Comparison of ENCODE assay signal across 24 cellular contexts in genomic region chr1:166390406-166390805, GRCh38.
A peak's percentile ranks its signal among the peaks of the same experiment; 100 is the strongest.
DNase-seq lines count a peak whose midpoint lies in the region; ATAC-seq, FAIRE-seq and TF ChIP-seq lines count a peak whose summit lies in the region.
"Had no signal": no experiment of that assay in that cellular context is flagged by ENCODE, and none has a peak within 500 bp of the region (broad histone marks: within the 10 kb centered on the region; RNA-seq: fewer than 3 reads in every experiment).

No MANE protein-coding gene starts in this region.

- H3K27me3 Mint-ChIP-seq in stimulated activated naive CD8-positive, alpha-beta T cell treated with anti-CD3 and anti-CD28 coated beads, Interleukin-15, Interleukin-2, amounts not matched to agents 100 ng/mL and 50 ng/mL, for 24 hours, result peaks cover 3% of the 10 kb centered on the region
- H3K27me3 Mint-ChIP-seq in stimulated activated naive CD8-positive, alpha-beta T cell treated with anti-CD3 and anti-CD28 coated beads, Interleukin-15, amount 100 ng/mL, for 72 hours, result peaks cover 10% of the 10 kb centered on the region
- no peaks in the 10 kb centered on the region for H3K27me3 Mint-ChIP-seq in astrocyte (ENCODE audit: low read depth, unreplicated experiment)
- peaks cover 2% of the 10 kb centered on the region for H3K27me3 Mint-ChIP-seq in activated T-cell treated with anti-CD3 and anti-CD28 coated beads, Interleukin-2, amount 50 U/mL, for 72 hours (ENCODE audit: low read depth)

- no peak for FAIRE-seq in astrocyte (lab: Jason Lieb, UNC)
- FAIRE-seq in urothelium cell line (lab: Jason Lieb, UNC), result no peak
- FAIRE-seq: A204.1, D721Med, GM12891, HTR-8/SVneo had no signal

- H3K27ac Mint-ChIP-seq in stimulated activated naive CD8-positive, alpha-beta T cell treated with anti-CD3 and anti-CD28 coated beads, Interleukin-15, Interleukin-2, amounts not matched to agents 100 ng/mL and 50 ng/mL, for 24 hours, result peak overlapping the region; percentile 80
- H3K27ac Mint-ChIP-seq in stimulated activated naive CD8-positive, alpha-beta T cell treated with anti-CD3 and anti-CD28 coated beads, Interleukin-15, amount 100 ng/mL, for 72 hours, result no peak overlapping the region
- peak overlapping the region; percentile 50 for H3K27ac Mint-ChIP-seq in astrocyte (ENCODE audit: unreplicated experiment)
- H3K27ac Mint-ChIP-seq in activated T-cell treated with anti-CD3 and anti-CD28 coated beads, Interleukin-2, amount 50 U/mL, for 72 hours, result no peak overlapping the region
- H3K27ac Mint-ChIP-seq: B cell had no signal

- no peak overlapping the region for H3K4me3 ChIP-seq in astrocyte (ENCODE audit: insufficient read depth, low read depth, low read length)
- H3K4me3 ChIP-seq: HAP-1, Peyer's patch, SJSA1 had no signal

- no peak overlapping the region for H3K4me3 Mint-ChIP-seq in stimulated activated naive CD8-positive, alpha-beta T cell treated with anti-CD3 and anti-CD28 coated beads, Interleukin-15, Interleukin-2, amounts not matched to agents 100 ng/mL and 50 ng/mL, for 24 hours
- no peak overlapping the region for H3K4me3 Mint-ChIP-seq in stimulated activated naive CD8-positive, alpha-beta T cell treated with anti-CD3 and anti-CD28 coated beads, Interleukin-15, amount 100 ng/mL, for 72 hours
- no peak overlapping the region for H3K4me3 Mint-ChIP-seq in astrocyte (ENCODE audit: unreplicated experiment)
- H3K4me3 Mint-ChIP-seq in activated T-cell treated with anti-CD3 and anti-CD28 coated beads, Interleukin-2, amount 50 U/mL, for 72 hours, result no peak overlapping the region
- H3K4me3 Mint-ChIP-seq: B cell had no signal

- no peaks in the 10 kb centered on the region for H3K4me1 Mint-ChIP-seq in stimulated activated naive CD8-positive, alpha-beta T cell treated with anti-CD3 and anti-CD28 coated beads, Interleukin-15, Interleukin-2, amounts not matched to agents 100 ng/mL and 50 ng/mL, for 24 hours (ENCODE audit: low read depth)
- no peaks in the 10 kb centered on the region for H3K4me1 Mint-ChIP-seq in stimulated activated naive CD8-positive, alpha-beta T cell treated with anti-CD3 and anti-CD28 coated beads, Interleukin-15, amount 100 ng/mL, for 72 hours
- peaks cover 7% of the 10 kb centered on the region for H3K4me1 Mint-ChIP-seq in astrocyte (ENCODE audit: low read depth, unreplicated experiment)
- no peaks in the 10 kb centered on the region for H3K4me1 Mint-ChIP-seq in activated T-cell treated with anti-CD3 and anti-CD28 coated beads, Interleukin-2, amount 50 U/mL, for 72 hours (ENCODE audit: low read depth)
- H3K4me1 Mint-ChIP-seq: B cell had no signal

- H3K9ac ChIP-seq in astrocyte (ENCODE audit: low read length), result no peak overlapping the region

- TF ChIP-seq CTCF in astrocyte (IDR thresholded peaks at IDR 0.05; ENCODE audit: insufficient read depth, low read depth, low read length), result no peak
- TF ChIP-seq CTCF in omental fat pad (IDR thresholded peaks at IDR 0.05), result no peak

- H3K4me1 ChIP-seq in astrocyte (ENCODE audit: insufficient read depth, low read length), result no peaks in the 10 kb centered on the region
- H3K4me1 ChIP-seq: HAP-1, Peyer's patch had no signal

- H3K36me3 ChIP-seq in astrocyte (ENCODE audit: insufficient read depth, low read length), result no peaks in the 10 kb centered on the region
- H3K36me3 ChIP-seq: HAP-1, Peyer's patch, SJSA1 had no signal

- no peaks in the 10 kb centered on the region for H3K9me3 ChIP-seq in astrocyte (ENCODE audit: insufficient read depth, low read depth, low read length)
- H3K9me3 ChIP-seq: HAP-1, Peyer's patch, SJSA1 had no signal

- H3K79me2 ChIP-seq in astrocyte (ENCODE audit: insufficient read depth, low read length), result no peaks in the 10 kb centered on the region

- H3K27ac ChIP-seq in astrocyte (ENCODE audit: low read depth, low read length), result no peak overlapping the region
- H3K27ac ChIP-seq: Peyer's patch, SJSA1 had no signal

- no peaks in the 10 kb centered on the region for H4K20me1 ChIP-seq in astrocyte (ENCODE audit: insufficient read depth, low read length)

- H2AFZ ChIP-seq in astrocyte (ENCODE audit: low read depth, low read length), result no peak overlapping the region

- no peaks in the 10 kb centered on the region for H3K27me3 ChIP-seq in astrocyte (ENCODE audit: insufficient read depth, low read length)
- H3K27me3 ChIP-seq: Peyer's patch, SJSA1 had no signal

- H3K4me2 ChIP-seq in astrocyte (ENCODE audit: low read length), result no peak overlapping the region

- ATAC-seq in stimulated activated naive CD8-positive, alpha-beta T cell treated with anti-CD3 and anti-CD28 coated beads, Interleukin-15, amount 100 ng/mL, for 72 hours, result no peak
- ATAC-seq in GM18861 (IDR thresholded peaks at IDR 0.05; ENCODE audit: unreplicated experiment) (no peak), omental fat pad (ENCODE audit: low FRiP score) (no peak)
- no peak for ATAC-seq in activated T-cell treated with anti-CD3 and anti-CD28 coated beads, Interleukin-2, amount 50 U/mL, for 72 hours (replicated peaks in 1 of 2)
- ATAC-seq: Right ventricle myocardium inferior had no signal

- H3K9me3 Mint-ChIP-seq in stimulated activated naive CD8-positive, alpha-beta T cell treated with anti-CD3 and anti-CD28 coated beads, Interleukin-15, Interleukin-2, amounts not matched to agents 100 ng/mL and 50 ng/mL, for 24 hours, result no peaks in the 10 kb centered on the region
- H3K9me3 Mint-ChIP-seq in stimulated activated naive CD8-positive, alpha-beta T cell treated with anti-CD3 and anti-CD28 coated beads, Interleukin-15, amount 100 ng/mL, for 72 hours, result no peaks in the 10 kb centered on the region
- H3K9me3 Mint-ChIP-seq in astrocyte (ENCODE audit: unreplicated experiment), result no peaks in the 10 kb centered on the region
- H3K9me3 Mint-ChIP-seq in activated T-cell treated with anti-CD3 and anti-CD28 coated beads, Interleukin-2, amount 50 U/mL, for 72 hours, result no peaks in the 10 kb centered on the region

- no peaks in the 10 kb centered on the region for H3K36me3 Mint-ChIP-seq in stimulated activated naive CD8-positive, alpha-beta T cell treated with anti-CD3 and anti-CD28 coated beads, Interleukin-15, Interleukin-2, amounts not matched to agents 100 ng/mL and 50 ng/mL, for 24 hours (ENCODE audit: low read depth)
- H3K36me3 Mint-ChIP-seq in astrocyte (ENCODE audit: low read depth, unreplicated experiment), result no peaks in the 10 kb centered on the region
- H3K36me3 Mint-ChIP-seq in activated T-cell treated with anti-CD3 and anti-CD28 coated beads, Interleukin-2, amount 50 U/mL, for 72 hours (ENCODE audit: insufficient read depth in 2 of 2), result no peaks in the 10 kb centered on the region

- no peak for DNase-seq in stimulated activated naive CD8-positive, alpha-beta T cell treated with anti-CD3 and anti-CD28 coated beads, Interleukin-15, amount 100 ng/mL, for 72 hours
- DNase-seq in NCI-H1694 treated with DMSO at 0.1 percent for 48 hours (lab: John Stamatoyannopoulos, UW) (peak; percentile 51), astrocyte (ENCODE audit: low read depth) (no peak), urothelium cell line (ENCODE audit: low spot score) (peak; percentile 75), omental fat pad (ENCODE audit: low spot score) (no peak)
- DNase-seq in activated T-cell treated with anti-CD3 and anti-CD28 coated beads, Interleukin-2, amount 50 U/mL, for 72 hours, result no peak
- DNase-seq: DMS79, KG1, NCI-H1105, NCI-H146, NCI-H2081, NCI-H446 treated with DMSO at 0.1 percent for 48 hours, NCI-H748 treated with DMSO at 0.1 percent for 48 hours, Peyer's patch had no signal

Comparison
In these comparisons a context has a peak if more than half of its experiments do, and no peak if none do; other contexts are left out.
1. H3K27ac Mint-ChIP-seq: peak in stimulated activated naive CD8-positive, alpha-beta T cell treated with anti-CD3 and anti-CD28 coated beads, Interleukin-15, Interleukin-2, amounts not matched to agents 100 ng/mL and 50 ng/mL, for 24 hours (single experiment) and astrocyte (single experiment); none in stimulated activated naive CD8-positive, alpha-beta T cell treated with anti-CD3 and anti-CD28 coated beads, Interleukin-15, amount 100 ng/mL, for 72 hours (0 of 2) and activated T-cell treated with anti-CD3 and anti-CD28 coated beads, Interleukin-2, amount 50 U/mL, for 72 hours (single experiment).
2. DNase-seq: peak in NCI-H1694 treated with DMSO at 0.1 percent for 48 hours (single experiment) and urothelium cell line (single experiment); none in stimulated activated naive CD8-positive, alpha-beta T cell treated with anti-CD3 and anti-CD28 coated beads, Interleukin-15, amount 100 ng/mL, for 72 hours (0 of 2), astrocyte (single experiment), activated T-cell treated with anti-CD3 and anti-CD28 coated beads, Interleukin-2, amount 50 U/mL, for 72 hours (0 of 2) and omental fat pad (single experiment).